8 cellular contexts compared by ENCODE assay signal in genomic region chr22:38870312-38870741, GRCh38. TPM values are rescaled to one million over a fixed set of nuclear protein-coding genes. Genes with fewer than 3 reads are reported as not detected.
DNase-seq lines count a peak whose midpoint lies in the region; ATAC-seq and TF ChIP-seq lines count a peak whose summit lies in the region.

No MANE protein-coding gene starts in this region.

- H3K27me3 Mint-ChIP-seq in type B pancreatic cell = no peaks in the 10 kb centered on the region

- H3K36me3 Mint-ChIP-seq in type B pancreatic cell = no peaks in the 10 kb centered on the region

- H3K9me3 ChIP-seq in prostate gland = no peaks in the 10 kb centered on the region

- no peaks in the 10 kb centered on the region for H3K27me3 ChIP-seq in prostate gland (replicated peaks; ENCODE audit: insufficient read depth)

- H3K4me1 Mint-ChIP-seq in type B pancreatic cell (ENCODE audit: unreplicated experiment) = peaks cover 40% of the 10 kb centered on the region

- no peak for TF ChIP-seq POLR2A in prostate gland (IDR thresholded peaks at IDR 0.05)

- DNase-seq in 8988T (peak; percentile 66), NCI-H146 treated with DMSO at 0.1 percent for 48 hours (lab: John Stamatoyannopoulos, UW; ENCODE audit: unreplicated experiment) (peak; percentile 56), T-helper 2 cell (peak; percentile 58 to 87 (median 78)), left ventricle myocardium superior (peak; percentile 94), prostate gland (ENCODE audit: low spot score) (peak; percentile 81), type B pancreatic cell (ENCODE audit: extremely low spot score, unreplicated experiment) (peak; percentile 86)

- intact Hi-C loops in left ventricle myocardium superior (cut with micrococcal nuclease) = loop anchor here (10.0 kb wide), 1 partner anchor 54 kb away; no protein-coding TSS in a partner anchor
- intact Hi-C loops in prostate gland (cut with DNase I) = loop anchor here (2.0 to 5.0 kb wide), 3 partner anchors 54 to 652 kb away; partner anchors contain the start of genes ATF4 and RPL3

- H3K27ac Mint-ChIP-seq in type B pancreatic cell = peak overlapping the region; percentile 83

- H3K9me3 Mint-ChIP-seq in type B pancreatic cell = no peaks in the 10 kb centered on the region

- H3K27ac ChIP-seq in angular gyrus (ENCODE audit: low read depth, low read length) (peak overlapping the region; percentile 67), prostate gland (peak overlapping the region; percentile 80 to 93)

- ATAC-seq in GM18511 (IDR thresholded peaks at IDR 0.05; ENCODE audit: unreplicated experiment) (peak; percentile 38), left ventricle myocardium superior (peak; percentile 51)

- H3K4me3 Mint-ChIP-seq in type B pancreatic cell = peak overlapping the region; percentile 94

- TF ChIP-seq CTCF in prostate gland (IDR thresholded peaks at IDR 0.05) = peak; percentile 80 to 89 (median 85)
- TF ChIP-seq CTCF in type B pancreatic cell (conservative IDR thresholded peaks at IDR 0.05) = peak; percentile 99

- H3K36me3 ChIP-seq in prostate gland = peaks cover 0 to 8% of the 10 kb centered on the region in 2 donors

- peaks cover 9% of the 10 kb centered on the region for H3K4me1 ChIP-seq in prostate gland (replicated peaks)

- WGBS in prostate gland = 7% methylated on average over 12 of the region's 12 CpGs

- H3K4me3 ChIP-seq in prostate gland = peak overlapping the region in 1 of 2 donors; percentile 66

RNA-seq across cellular contexts. Expression of gene CBX6, which starts 1.7 kb away (rescaled TPM):
- total RNA-seq in left ventricle myocardium superior (37.1 TPM), prostate gland (10 to 100 TPM; 39.9 to 56.2 TPM), type B pancreatic cell (ENCODE audit: low replicate concordance) (93.5 and 116 TPM in 2 replicates)

RNA-seq across cellular contexts. Expression of gene NPTXR, which starts 26.5 kb away (rescaled TPM):
- total RNA-seq in left ventricle myocardium superior (23.4 TPM), prostate gland (10 to 100 TPM; 12.6 to 36.2 TPM), type B pancreatic cell (ENCODE audit: low replicate concordance) (5.9 and 6.9 TPM in 2 replicates)
